Comparison of ENCODE assay signal across 13 cellular contexts in genomic region chr19:3605361-3605760, GRCh38. TPM values are rescaled to one million over a fixed set of nuclear protein-coding genes. Genes with fewer than 3 reads are reported as not detected.
DNase-seq lines count a peak whose midpoint lies in the region; ATAC-seq and TF ChIP-seq lines count a peak whose summit lies in the region.
"Had no signal": no experiment of that assay in that cellular context is flagged by ENCODE, and none has a peak within 500 bp of the region (broad histone marks: within the 10 kb centered on the region; RNA-seq: fewer than 3 reads in every experiment).

No MANE protein-coding gene starts in this region.

- H3K9me3 ChIP-seq in heart left ventricle: no peaks in the 10 kb centered on the region
- no peaks in the 10 kb centered on the region for H3K9me3 ChIP-seq in lower lobe of right lung
- H3K9me3 ChIP-seq in upper lobe of left lung: no peaks in the 10 kb centered on the region
- H3K9me3 ChIP-seq: A549, MG63 had no signal

- TF ChIP-seq CTCF in heart left ventricle (IDR thresholded peaks at IDR 0.05): no peak
- TF ChIP-seq CTCF in brain microvascular endothelial cell (IDR thresholded peaks at IDR 0.05; ENCODE audit: low read depth, low read length, missing control alignments): no peak
- no peak for TF ChIP-seq CTCF in lower lobe of right lung (IDR thresholded peaks at IDR 0.05)
- no peak for TF ChIP-seq CTCF in upper lobe of left lung (IDR thresholded peaks at IDR 0.05)

- H3K36me3 ChIP-seq in heart left ventricle (no peaks in the 10 kb centered on the region), brain microvascular endothelial cell (replicated peaks) (peaks cover 2% of the 10 kb centered on the region), lower lobe of right lung (no peaks in the 10 kb centered on the region), upper lobe of left lung (peaks cover 0 to under 1% (median 0%) of the 10 kb centered on the region in 4 donors)
- H3K36me3 ChIP-seq: MG63 had no signal

- H3K4me1 ChIP-seq in heart left ventricle (peaks cover 8 to 58% (median 38%) of the 10 kb centered on the region in 12 donors), lower lobe of right lung (peaks cover 43% of the 10 kb centered on the region), upper lobe of left lung (peaks cover 44 to 63% (median 50%) of the 10 kb centered on the region in 4 donors)

- H3K27ac ChIP-seq in heart left ventricle: peak overlapping the region in 7 of 12 donors; percentile 2 to 94 (median 82)
- no peak overlapping the region for H3K27ac ChIP-seq in brain microvascular endothelial cell
- H3K27ac ChIP-seq in lower lobe of right lung: no peak overlapping the region
- peak overlapping the region in 1 of 4 donors; percentile 4 for H3K27ac ChIP-seq in upper lobe of left lung
- H3K27ac ChIP-seq in caudate nucleus (ENCODE audit: low read depth, low read length): no peak overlapping the region

- intact Hi-C loops in heart left ventricle (cut with DNase I): no loop called here
- intact Hi-C loops in left cardiac atrium (cut with DNase I): no loop called here
- intact Hi-C loops in lower lobe of right lung (cut with DNase I): no loop called here

- ATAC-seq in heart left ventricle (no peak), left cardiac atrium (no peak), lower lobe of right lung (no peak), upper lobe of left lung (ENCODE audit: low FRiP score in 2 of 2) (no peak)
- ATAC-seq: A549 had no signal

- no peak for TF ChIP-seq EP300 in upper lobe of left lung (IDR thresholded peaks at IDR 0.05)

- no peak for DNase-seq in heart left ventricle
- DNase-seq in left cardiac atrium: no peak
- DNase-seq in brain microvascular endothelial cell: no peak
- DNase-seq in lower lobe of right lung: no peak
- DNase-seq in upper lobe of left lung: no peak
- no peak for DNase-seq in GM03348 (ENCODE audit: low spot score)
- DNase-seq in NCI-H1436 treated with DMSO at 0.1 percent for 48 hours (lab: John Stamatoyannopoulos, UW): no peak
- DNase-seq in caudate nucleus (lab: John Stamatoyannopoulos, UW): no peak
- DNase-seq: foreskin melanocyte, MG63, NCI-H2081 treated with DMSO at 0.1 percent for 48 hours, NCI-H774 had no signal

- H3K4me3 ChIP-seq in heart left ventricle (peak overlapping the region in 11 of 12 donors; percentile 42 to 84 (median 61)), brain microvascular endothelial cell (ENCODE audit: low read depth, low read length) (peak overlapping the region; percentile 61), lower lobe of right lung (peak overlapping the region; percentile 59), upper lobe of left lung (peak overlapping the region in 3 of 4 donors; percentile 57 to 63 (median 58))

- in situ Hi-C loops in brain microvascular endothelial cell (cut with HindIII; ENCODE audit: low pct_ligation_motif_present, low sequenced_read_pairs): no loop called here

- H3K27me3 ChIP-seq in heart left ventricle (peaks cover 0 to 11% (median 0%) of the 10 kb centered on the region in 9 donors), brain microvascular endothelial cell (replicated peaks) (no peaks in the 10 kb centered on the region), lower lobe of right lung (ENCODE audit: low read depth) (peaks cover 15% of the 10 kb centered on the region), upper lobe of left lung (no peaks in the 10 kb centered on the region)
- H3K27me3 ChIP-seq: MG63 had no signal

- TF ChIP-seq POLR2A in heart left ventricle (IDR thresholded peaks at IDR 0.05) (no peak), upper lobe of left lung (IDR thresholded peaks at IDR 0.05) (no peak)

- WGBS in heart left ventricle, 4 donors: 41 to 63% (median 59%) methylated on average over 3 of the region's 3 CpGs
- WGBS in upper lobe of left lung, 2 donors: 28 to 44% methylated on average over 3 of the region's 3 CpGs

RNA-seq across cellular contexts. Expression of gene TBXA2R, which starts 1.3 kb away (rescaled TPM):
- 1 to 10 TPM; 2.4 to 5.1 (median 2.9) TPM for total RNA-seq in heart left ventricle
- 1 to 10 TPM; 1.9 to 2.2 TPM for polyA plus RNA-seq in heart left ventricle
- 1 to 10 TPM; 2.3 to 3.7 TPM for total RNA-seq in left cardiac atrium
- total RNA-seq in lower lobe of right lung: 4.9 TPM
- 1 to 10 TPM in 5 of 6 donors, under 1 TPM in 1; 0.49 to 7.0 (median 2.6) TPM for total RNA-seq in upper lobe of left lung

RNA-seq across cellular contexts. Expression of gene GIPC3, which starts 20.1 kb away (rescaled TPM):
- total RNA-seq in heart left ventricle: 1 to 10 TPM in 8 of 9 donors, under 1 TPM in 1; 1.00 to 3.3 (median 2.1) TPM
- 1 to 10 TPM; 1.2 TPM for polyA plus RNA-seq in heart left ventricle
- total RNA-seq in left cardiac atrium: 1 to 10 TPM; 1.5 to 1.6 TPM
- 4.2 TPM for total RNA-seq in lower lobe of right lung
- total RNA-seq in upper lobe of left lung: 1 to 10 TPM in 5 of 6 donors, under 1 TPM in 1; 0.91 to 5.2 (median 1.4) TPM

RNA-seq across cellular contexts. Expression of gene CACTIN, which starts 21.2 kb away (rescaled TPM):
- 10 to 100 TPM in 8 of 9 donors, 1 to 10 TPM in 1; 9.8 to 23.4 (median 14.1) TPM for total RNA-seq in heart left ventricle
- polyA plus RNA-seq in heart left ventricle: 10 to 100 TPM; 11.9 to 20.4 TPM
- 10 to 100 TPM; 12.5 to 12.9 TPM for total RNA-seq in left cardiac atrium
- 20.3 TPM for total RNA-seq in lower lobe of right lung
- total RNA-seq in upper lobe of left lung: 10 to 100 TPM; 21.5 to 97.4 (median 25.5) TPM

RNA-seq across cellular contexts. Expression of gene HMG20B, which starts 32.6 kb away (rescaled TPM):
- total RNA-seq in heart left ventricle: 10 to 100 TPM; 24.8 to 65.6 (median 35.4) TPM
- polyA plus RNA-seq in heart left ventricle: 10 to 100 TPM; 48.8 to 68.6 TPM
- total RNA-seq in left cardiac atrium: 10 to 100 TPM; 34.8 to 42.0 TPM
- total RNA-seq in lower lobe of right lung: 60.9 TPM
- total RNA-seq in upper lobe of left lung: 100 to 1,000 TPM in 2 of 6 donors, 10 to 100 TPM in 4; 79.5 to 183 (median 85.9) TPM

RNA-seq across cellular contexts. Expression of gene MFSD12, which starts 48.0 kb away (rescaled TPM):
- total RNA-seq in heart left ventricle: 10 to 100 TPM; 15.7 to 62.8 (median 23.4) TPM
- 10 to 100 TPM; 19.0 to 51.8 TPM for polyA plus RNA-seq in heart left ventricle
- 10 to 100 TPM; 29.8 to 40.4 TPM for total RNA-seq in left cardiac atrium
- 80.7 TPM for total RNA-seq in lower lobe of right lung
- 100 to 1,000 TPM in 2 of 6 donors, 10 to 100 TPM in 4; 44.2 to 178 (median 96.0) TPM for total RNA-seq in upper lobe of left lung

Comparison
In these comparisons a context has a peak if more than half of its experiments do, and no peak if none do; other contexts are left out.
1. H3K27ac ChIP-seq: peak in heart left ventricle (7 of 12); none in brain microvascular endothelial cell (single experiment), lower lobe of right lung (single experiment) and caudate nucleus (single experiment).
2. Peak in every context shown above with its lines, with median percentiles within 50 percentile points of each other: H3K4me3 ChIP-seq.